18 cellular contexts compared by ENCODE assay signal in genomic region chr7:31444196-31444595, GRCh38.
"Had no signal": no experiment of that assay in that cellular context is flagged by ENCODE, and none has a peak within 500 bp of the region (broad histone marks: within the 10 kb centered on the region; RNA-seq: fewer than 3 reads in every experiment).

No MANE protein-coding gene starts in this region.

- DNase-seq: Kasumi-1; NCI-H1048; NCI-H1105; NCI-H1436 treated with DMSO at 0.1 percent for 48 hours; NCI-H1694; NCI-H187 treated with DMSO at 0.1 percent for 48 hours; NCI-H2029 treated with DMSO at 0.1 percent for 48 hours; NCI-H2171 treated with DMSO at 0.1 percent for 48 hours; NCI-H345; NCI-H510A treated with DMSO at 0.1 percent for 48 hours; NCI-H526; NCI-H82; NK-92 treated with Interleukin-12 subunit alpha and Interleukin-12 subunit beta, amount 100 ng/mL, for 24 hours had no signal

- H3K27ac ChIP-seq: HL-60, KMS-11, RWPE1 had no signal

- H3K4me1 Mint-ChIP-seq: IgD-negative memory B cell had no signal

- H3K4me3 Mint-ChIP-seq: IgD-negative memory B cell had no signal

- H3K9me3 Mint-ChIP-seq: IgD-negative memory B cell had no signal

- H3K36me3 Mint-ChIP-seq: IgD-negative memory B cell had no signal

- H3K27ac Mint-ChIP-seq: IgD-negative memory B cell had no signal

- H3K4me3 ChIP-seq: K562 had no signal
